ENCODE assay signal across 10 cellular contexts in genomic region chr9:7011395-7012067, GRCh38.
DNase-seq lines count a peak whose midpoint lies in the region; ATAC-seq lines count a peak whose summit lies in the region.
"Had no signal": no experiment of that assay in that cellular context is flagged by ENCODE, and none has a peak within 500 bp of the region (broad histone marks: within the 10 kb centered on the region; RNA-seq: fewer than 3 reads in every experiment).

No MANE protein-coding gene starts in this region.

- intact Hi-C loops in posterior cingulate gyrus (cut with DNase I): no loop called here

- no peak overlapping the region for H3K4me3 Mint-ChIP-seq in memory B cell
- H3K4me3 Mint-ChIP-seq: stimulated activated naive CD8-positive, alpha-beta T cell treated with anti-CD3 and anti-CD28 coated beads, Interleukin-15, Interleukin-2, amounts not matched to agents 100 ng/mL and 50 ng/mL, for 24 hours had no signal

- DNase-seq in SIG-M5 treated with dmso at 0.1 percent for 504 hours (lab: John Stamatoyannopoulos, UW; ENCODE audit: unreplicated experiment) (peak; percentile 20), memory B cell (ENCODE audit: low spot score in 2 of 2) (no peak), NCI-H2227 (lab: John Stamatoyannopoulos, UW; ENCODE audit: unreplicated experiment) (no peak), posterior cingulate gyrus (no peak), anterior cingulate cortex (lab: John Stamatoyannopoulos, UW) (no peak)
- DNase-seq: activated naive CD4-positive, alpha-beta T cell; DMS53 had no signal

- H3K4me1 Mint-ChIP-seq in memory B cell: no peaks in the 10 kb centered on the region

- peaks cover 2% of the 10 kb centered on the region for H3K9me3 Mint-ChIP-seq in memory B cell

- H3K36me3 Mint-ChIP-seq in memory B cell: peaks cover 47% of the 10 kb centered on the region

- peak overlapping the region; percentile 14 for H3K27ac Mint-ChIP-seq in memory B cell
- H3K27ac Mint-ChIP-seq: stimulated activated naive CD8-positive, alpha-beta T cell treated with anti-CD3 and anti-CD28 coated beads, Interleukin-15, Interleukin-2, amounts not matched to agents 100 ng/mL and 50 ng/mL, for 24 hours had no signal

- ATAC-seq in GM18519 (IDR thresholded peaks at IDR 0.05; ENCODE audit: low FRiP score, unreplicated experiment) (peak; percentile 58), HG02938 (IDR thresholded peaks at IDR 0.05; ENCODE audit: unreplicated experiment) (peak; percentile 52), memory B cell (ENCODE audit: low read depth) (no peak)

- H3K27me3 Mint-ChIP-seq in memory B cell: no peaks in the 10 kb centered on the region
- H3K27me3 Mint-ChIP-seq: stimulated activated naive CD8-positive, alpha-beta T cell treated with anti-CD3 and anti-CD28 coated beads, Interleukin-15, Interleukin-2, amounts not matched to agents 100 ng/mL and 50 ng/mL, for 24 hours had no signal
